In the genomic region with DNA sequence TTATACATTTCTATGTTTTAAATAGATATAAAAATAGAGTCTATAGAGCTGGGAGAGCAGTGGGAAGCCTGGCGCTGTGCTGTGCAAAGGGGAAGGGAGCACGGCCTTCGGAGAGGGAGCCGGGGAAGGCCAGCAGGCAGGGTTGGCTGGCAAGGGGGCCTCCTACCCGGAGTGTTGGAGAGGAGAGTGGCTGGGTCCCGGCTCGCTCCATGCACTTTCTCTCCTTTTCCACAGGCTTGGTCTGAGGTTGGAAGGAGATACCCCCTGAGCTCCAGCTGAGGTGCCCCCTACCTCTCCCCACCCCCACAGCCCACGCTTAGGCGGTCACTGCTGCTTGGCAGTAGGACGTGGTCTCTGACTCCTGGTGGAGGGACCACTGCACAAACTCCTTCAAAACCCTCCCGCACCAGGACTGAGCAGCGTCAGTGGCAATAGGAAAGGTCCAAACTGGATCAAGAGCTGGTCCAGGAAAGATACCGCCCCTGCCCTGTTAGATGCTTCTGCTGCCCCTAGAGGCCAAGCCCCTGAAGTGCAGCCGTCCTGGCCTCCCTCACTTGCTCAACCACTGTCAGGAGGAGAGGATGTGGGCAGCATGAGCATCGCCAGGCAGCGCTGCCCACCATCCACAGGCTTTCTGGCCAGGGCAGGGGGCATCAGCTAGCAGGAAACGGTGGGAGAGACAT, we compare ENCODE assay signal across 8 cellular contexts. TPM values are rescaled to one million over a fixed set of nuclear protein-coding genes. Genes with fewer than 3 reads are reported as not detected.
DNase-seq lines count a peak whose midpoint lies in the region; ATAC-seq and TF ChIP-seq lines count a peak whose summit lies in the region.

No MANE protein-coding gene starts in this region.

- H3K4me3 ChIP-seq in Jurkat, Clone E6-1 (ENCODE audit: low read length): no peak overlapping the region
- H3K4me3 ChIP-seq in smooth muscle cell: no peak overlapping the region

- CTCF ChIA-PET in T-cell (lab: Charles Lee): interaction anchor here in 1 of 2 donors (1.2 kb wide), 1 partner anchor 14 kb away, joined by 3 read pairs; no protein-coding TSS in a partner anchor

- no peak overlapping the region for H3K27ac Mint-ChIP-seq in T-cell

- H3K9ac ChIP-seq in smooth muscle cell (ENCODE audit: low read depth): no peak overlapping the region

- H3K4me2 ChIP-seq in smooth muscle cell: no peak overlapping the region

- no peaks in the 10 kb centered on the region for H3K36me3 ChIP-seq in smooth muscle cell (ENCODE audit: low read depth)

- 51% methylated on average over 16 of the region's 17 CpGs for WGBS in smooth muscle cell (ENCODE audit: low lambda C conversion rate)

- H3K4me1 ChIP-seq in smooth muscle cell (ENCODE audit: low read depth): no peaks in the 10 kb centered on the region

- H4K20me1 ChIP-seq in smooth muscle cell (ENCODE audit: low read depth): no peaks in the 10 kb centered on the region

- peaks cover 7% of the 10 kb centered on the region for H3K27me3 ChIP-seq in smooth muscle cell (ENCODE audit: low read depth)

- no peaks in the 10 kb centered on the region for H3K9me3 ChIP-seq in smooth muscle cell (replicated peaks; ENCODE audit: low read depth)

- no peaks in the 10 kb centered on the region for H3K79me2 ChIP-seq in smooth muscle cell (ENCODE audit: low read depth)

- H3K4me1 Mint-ChIP-seq in T-cell: no peaks in the 10 kb centered on the region

- no peaks in the 10 kb centered on the region for H3F3A ChIP-seq in smooth muscle cell (ENCODE audit: low read depth)

- TF ChIP-seq CTCF in AG09319 (IDR thresholded peaks at IDR 0.05; ENCODE audit: low read depth, low read length) (peak; percentile 81), smooth muscle cell (IDR thresholded peaks at IDR 0.05; ENCODE audit: borderline replicate concordance, insufficient read depth, poor library complexity, severe bottlenecking) (peak; percentile 79)

- no peak overlapping the region for H3K4me3 Mint-ChIP-seq in T-cell

- POLR2A ChIA-PET in T-cell (lab: Charles Lee): no interaction called here

- H3K36me3 Mint-ChIP-seq in T-cell: no peaks in the 10 kb centered on the region

- peaks cover 20 to 23% of the 10 kb centered on the region in 2 donors for H3K27me3 Mint-ChIP-seq in T-cell

- no peaks in the 10 kb centered on the region for H3K9me3 Mint-ChIP-seq in T-cell

- H3K27ac ChIP-seq in smooth muscle cell (ENCODE audit: low read depth): no peak overlapping the region

- DNase-seq in AG09319 (ENCODE audit: extremely low read depth, low read depth) (peak; percentile 5), T-cell (peak in 32 of 34 experiments; percentile 8 to 64 (median 39)), amniotic epithelial cell (ENCODE audit: low read depth) (peak; percentile 54), hepatic stellate cell (ENCODE audit: low spot score) (peak; percentile 88), smooth muscle cell (lab: John Stamatoyannopoulos, UW; ENCODE audit: unreplicated experiment) (peak; percentile 11)
- DNase-seq in Jurkat, Clone E6-1 (ENCODE audit: low read depth, low spot score): peak; percentile 55

- no peak overlapping the region for H2AFZ ChIP-seq in smooth muscle cell (ENCODE audit: low read depth)

- ATAC-seq in GM18867 (IDR thresholded peaks at IDR 0.05; ENCODE audit: unreplicated experiment) (peak; percentile 75), T-cell (replicated peaks in 1 of 4) (peak; percentile 32 to 70 (median 66)), HG02884 (IDR thresholded peaks at IDR 0.05; ENCODE audit: unreplicated experiment) (no peak)

RNA-seq across cellular contexts. Expression of gene SYT13, which starts 52.9 kb away (rescaled TPM):
- not detected for polyA plus RNA-seq in Jurkat, Clone E6-1 (2012; ENCODE audit: insufficient read depth, insufficient read length)
- total RNA-seq in T-cell: under 1 TPM in 3 of 5 donors, not detected in 2; 0.03 to 0.20 (median 0.18) TPM
- 0.76 and 1.3 TPM in 2 replicates for total RNA-seq in smooth muscle cell
- 0.24 and 0.47 TPM in 2 replicates for polyA plus RNA-seq in smooth muscle cell

Comparison
In these comparisons a context has a peak if more than half of its experiments do, and no peak if none do; other contexts are left out.
1. DNase-seq: peak in every context shown above with its lines; median percentile 88 in hepatic stellate cell; 55 in Jurkat, Clone E6-1; 54 in amniotic epithelial cell; 39 in T-cell; 11 in smooth muscle cell; 5 in AG09319.